In the genomic region with DNA sequence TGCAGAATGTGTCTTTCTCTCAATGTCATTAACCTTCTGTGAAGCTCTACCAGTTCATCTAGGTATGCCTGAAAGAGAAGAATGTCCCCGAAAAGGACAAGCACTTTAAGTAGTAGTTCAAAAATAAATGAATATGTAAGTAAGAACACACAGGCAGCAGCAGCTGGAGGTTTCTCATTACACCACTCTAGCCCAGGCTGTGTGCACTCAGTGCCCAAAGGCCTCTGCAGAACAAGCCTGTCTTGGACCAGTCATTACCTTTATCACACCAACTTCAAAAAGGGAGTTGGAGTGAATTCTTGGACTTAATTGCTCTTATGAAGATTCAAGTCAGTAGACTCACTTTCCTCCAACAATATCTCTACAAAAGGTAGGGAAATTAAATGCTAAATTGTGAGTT, we compare ENCODE assay signal across 14 cellular contexts.
DNase-seq lines count a peak whose midpoint lies in the region; ATAC-seq lines count a peak whose summit lies in the region.
"Had no signal": no experiment of that assay in that cellular context is flagged by ENCODE, and none has a peak within 500 bp of the region (broad histone marks: within the 10 kb centered on the region; RNA-seq: fewer than 3 reads in every experiment).

No MANE protein-coding gene starts in this region.

- peak; percentile 43 for ATAC-seq in GM18498 (IDR thresholded peaks at IDR 0.05; ENCODE audit: unreplicated experiment)
- ATAC-seq in GM21390 (IDR thresholded peaks at IDR 0.05; ENCODE audit: unreplicated experiment), result peak; percentile 39
- peak; percentile 47 for ATAC-seq in HG03135 (IDR thresholded peaks at IDR 0.05; ENCODE audit: unreplicated experiment)
- ATAC-seq in GM18858 (IDR thresholded peaks at IDR 0.05; ENCODE audit: unreplicated experiment), result no peak
- ATAC-seq: activated CD8-positive, alpha-beta T cell treated with anti-CD3 and anti-CD28 coated beads, Interleukin-2, amount 10 ng/mL, durations not matched to agents 7 days and 5 days; heart left ventricle; stimulated activated memory B cell treated with anti-CD40 and anti-IgM and Interleukin-4, amounts not matched to agents 10 μg/mL and 1 μg/mL and 100 μg/mL, for 72 hours had no signal

- peak; percentile 27 for DNase-seq in iris pigment epithelial cell (ENCODE audit: low read depth)
- DNase-seq in COLO668 (lab: John Stamatoyannopoulos, UW; ENCODE audit: unreplicated experiment), result no peak
- DNase-seq in UCSD-AML1 (lab: John Stamatoyannopoulos, UW; ENCODE audit: unreplicated experiment), result no peak
- no peak for DNase-seq in NCI-H2196 (lab: John Stamatoyannopoulos, UW; ENCODE audit: unreplicated experiment)
- DNase-seq: activated CD8-positive, alpha-beta T cell treated with anti-CD3 and anti-CD28 coated beads, Interleukin-2, amount 10 ng/mL, durations not matched to agents 7 days and 5 days; esophagus squamous epithelium; heart left ventricle; ovary; upper lobe of left lung had no signal
